ENCODE assay signal across 22 cellular contexts in genomic region chr12:94203796-94204195, GRCh38. TPM values are rescaled to one million over a fixed set of nuclear protein-coding genes. Genes with fewer than 3 reads are reported as not detected.
DNase-seq lines count a peak whose midpoint lies in the region; ATAC-seq and TF ChIP-seq lines count a peak whose summit lies in the region.
"Had no signal": no experiment of that assay in that cellular context is flagged by ENCODE, and none has a peak within 500 bp of the region (broad histone marks: within the 10 kb centered on the region; RNA-seq: fewer than 3 reads in every experiment).

No MANE protein-coding gene starts in this region.

- H3K4me2 ChIP-seq in SU-DHL-6 (ENCODE audit: low read depth, low read length, poor library complexity, severe bottlenecking) (peak overlapping the region; percentile 97), hepatocyte (no peak overlapping the region)

- H3K9ac ChIP-seq in SU-DHL-6 (ENCODE audit: low read length) = 0 out of 2 replicates have a peak overlapping the region, but pooled peaks have one; percentile 37

- no peak overlapping the region for H3K4me3 Mint-ChIP-seq in activated naive CD8-positive, alpha-beta T cell
- H3K4me3 Mint-ChIP-seq in activated naive CD8-positive, alpha-beta T cell treated with anti-CD3 and anti-CD28 coated beads, Interleukin-2, amount 50 U/mL, for 24 hours = no peak overlapping the region
- no peak overlapping the region for H3K4me3 Mint-ChIP-seq in endothelial cell (ENCODE audit: unreplicated experiment)
- H3K4me3 Mint-ChIP-seq: mesothelial cell of epicardium, T-helper 17 cell had no signal

- no peak for TF ChIP-seq CTCF in SU-DHL-6 (IDR thresholded peaks at IDR 0.05; ENCODE audit: insufficient read depth, low read length, poor library complexity, severe bottlenecking)
- no peak for TF ChIP-seq CTCF in hepatocyte (IDR thresholded peaks at IDR 0.05; ENCODE audit: poor library complexity)
- no peak for TF ChIP-seq CTCF in heart right ventricle (IDR thresholded peaks at IDR 0.05)
- no peak for TF ChIP-seq CTCF in endothelial cell (IDR thresholded peaks at IDR 0.05; ENCODE audit: unreplicated experiment)

- H3K79me2 ChIP-seq in SU-DHL-6 (ENCODE audit: insufficient read depth, low read length) (peaks cover 4% of the 10 kb centered on the region; the same call in 1 of the 2 replicates), hepatocyte (no peaks in the 10 kb centered on the region)

- H3K9me3 Mint-ChIP-seq in activated naive CD8-positive, alpha-beta T cell (ENCODE audit: low read depth) = no peaks in the 10 kb centered on the region
- H3K9me3 Mint-ChIP-seq in activated naive CD8-positive, alpha-beta T cell treated with anti-CD3 and anti-CD28 coated beads, Interleukin-2, amount 50 U/mL, for 24 hours = no peaks in the 10 kb centered on the region
- no peaks in the 10 kb centered on the region for H3K9me3 Mint-ChIP-seq in endothelial cell (ENCODE audit: unreplicated experiment)
- H3K9me3 Mint-ChIP-seq: mesothelial cell of epicardium had no signal

- H3K36me3 ChIP-seq in SU-DHL-6 (ENCODE audit: low read length) (no peaks in the 10 kb centered on the region), hepatocyte (replicated peaks; ENCODE audit: insufficient read depth, low read depth) (no peaks in the 10 kb centered on the region), heart right ventricle (no peaks in the 10 kb centered on the region)
- H3K36me3 ChIP-seq: esophagus squamous epithelium, uterus, WERI-Rb-1 had no signal

- H3K27me3 ChIP-seq in SU-DHL-6 (ENCODE audit: low read length) (no peaks in the 10 kb centered on the region), hepatocyte (no peaks in the 10 kb centered on the region), heart right ventricle (no peaks in the 10 kb centered on the region)
- H3K27me3 ChIP-seq: esophagus squamous epithelium, uterus had no signal

- peaks cover 5% of the 10 kb centered on the region for H3K4me1 ChIP-seq in hepatocyte (ENCODE audit: insufficient read depth)
- peaks cover 0 to 47% (median 16%) of the 10 kb centered on the region in 9 donors for H3K4me1 ChIP-seq in heart right ventricle
- H3K4me1 ChIP-seq: psoas muscle, uterus had no signal

- intact Hi-C loops in heart right ventricle (cut with DNase I) = no loop called here

- no peaks in the 10 kb centered on the region for H3K9me3 ChIP-seq in SU-DHL-6 (ENCODE audit: insufficient read depth, low read length)
- H3K9me3 ChIP-seq in hepatocyte (ENCODE audit: low read depth) = no peaks in the 10 kb centered on the region
- no peaks in the 10 kb centered on the region for H3K9me3 ChIP-seq in heart right ventricle
- H3K9me3 ChIP-seq: esophagus squamous epithelium, psoas muscle, uterus had no signal

- peaks cover 6% of the 10 kb centered on the region for H3K36me3 Mint-ChIP-seq in activated naive CD8-positive, alpha-beta T cell
- H3K36me3 Mint-ChIP-seq in activated naive CD8-positive, alpha-beta T cell treated with anti-CD3 and anti-CD28 coated beads, Interleukin-2, amount 50 U/mL, for 24 hours (ENCODE audit: low read depth) = peaks cover 8% of the 10 kb centered on the region
- no peaks in the 10 kb centered on the region for H3K36me3 Mint-ChIP-seq in endothelial cell (ENCODE audit: low read depth, unreplicated experiment)
- H3K36me3 Mint-ChIP-seq: mesothelial cell of epicardium had no signal

- WGBS in hepatocyte (ENCODE audit: low lambda C conversion rate, missing lambda C conversion rate) = 88% methylated on average over 5 of the region's 5 CpGs
- 93 to 95% methylated on average over 5 of the region's 5 CpGs for WGBS in heart right ventricle, 2 donors

- H3K27ac Mint-ChIP-seq in activated naive CD8-positive, alpha-beta T cell = peak overlapping the region; percentile 84
- no peak overlapping the region for H3K27ac Mint-ChIP-seq in activated naive CD8-positive, alpha-beta T cell treated with anti-CD3 and anti-CD28 coated beads, Interleukin-2, amount 50 U/mL, for 24 hours
- H3K27ac Mint-ChIP-seq in endothelial cell (ENCODE audit: unreplicated experiment) = no peak overlapping the region

- peaks cover 64% of the 10 kb centered on the region for H3K4me1 Mint-ChIP-seq in activated naive CD8-positive, alpha-beta T cell (ENCODE audit: low read depth)
- H3K4me1 Mint-ChIP-seq in activated naive CD8-positive, alpha-beta T cell treated with anti-CD3 and anti-CD28 coated beads, Interleukin-2, amount 50 U/mL, for 24 hours = peaks cover 66% of the 10 kb centered on the region
- H3K4me1 Mint-ChIP-seq in endothelial cell (ENCODE audit: unreplicated experiment) = no peaks in the 10 kb centered on the region

- no peaks in the 10 kb centered on the region for H3K9me2 ChIP-seq in SU-DHL-6 (replicated peaks; ENCODE audit: insufficient read depth, low read length)
- H3K9me2 ChIP-seq in hepatocyte (replicated peaks; ENCODE audit: insufficient read depth) = no peaks in the 10 kb centered on the region

- H3K27me3 Mint-ChIP-seq in activated naive CD8-positive, alpha-beta T cell = no peaks in the 10 kb centered on the region
- no peaks in the 10 kb centered on the region for H3K27me3 Mint-ChIP-seq in activated naive CD8-positive, alpha-beta T cell treated with anti-CD3 and anti-CD28 coated beads, Interleukin-2, amount 50 U/mL, for 24 hours
- peaks cover 3% of the 10 kb centered on the region for H3K27me3 Mint-ChIP-seq in endothelial cell (ENCODE audit: unreplicated experiment)
- H3K27me3 Mint-ChIP-seq: T-helper 17 cell had no signal

- H3K27ac ChIP-seq in SU-DHL-6 (ENCODE audit: low read depth, low read length) (peak overlapping the region; percentile 94), hepatocyte (peak overlapping the region; percentile 5), heart right ventricle (peak overlapping the region in 1 of 10 donors; percentile 67)
- H3K27ac ChIP-seq: esophagus squamous epithelium, psoas muscle, uterus, WERI-Rb-1 had no signal

- H4K20me1 ChIP-seq in SU-DHL-6 (ENCODE audit: low read depth, low read length) (no peaks in the 10 kb centered on the region), hepatocyte (ENCODE audit: insufficient read depth, poor library complexity, severe bottlenecking) (no peaks in the 10 kb centered on the region)

- ATAC-seq in activated naive CD8-positive, alpha-beta T cell treated with anti-CD3 and anti-CD28 coated beads, Interleukin-2, amount 50 U/mL, for 24 hours = no peak
- ATAC-seq in heart right ventricle = no peak
- ATAC-seq: left colon, psoas muscle, T-helper 17 cell had no signal

- no peak overlapping the region for H3K4me3 ChIP-seq in SU-DHL-6 (ENCODE audit: insufficient read depth, low read length, poor library complexity, severe bottlenecking)
- H3K4me3 ChIP-seq in hepatocyte = no peak overlapping the region
- no peak overlapping the region for H3K4me3 ChIP-seq in heart right ventricle
- H3K4me3 ChIP-seq: esophagus squamous epithelium, psoas muscle, uterus had no signal

- H3F3A ChIP-seq in SU-DHL-6 (ENCODE audit: insufficient read depth) = peaks cover 29% of the 10 kb centered on the region

- DNase-seq in activated naive CD8-positive, alpha-beta T cell treated with anti-CD3 and anti-CD28 coated beads, Interleukin-2, amount 50 U/mL, for 24 hours = no peak
- no peak for DNase-seq in hepatocyte (ENCODE audit: low spot score)
- DNase-seq in heart right ventricle = no peak
- no peak for DNase-seq in NCI-H2227 (lab: John Stamatoyannopoulos, UW; ENCODE audit: unreplicated experiment)
- no peak for DNase-seq in C1 segment of cervical spinal cord (lab: John Stamatoyannopoulos, UW)
- DNase-seq in endothelial cell (ENCODE audit: low spot score) = no peak
- DNase-seq: ACHN, amygdala, esophagus squamous epithelium, Kasumi-1, left colon, NCI-H1105, NCI-H510A, psoas muscle, SHP77 treated with DMSO at 0.1 percent for 48 hours, substantia nigra, T-helper 17 cell, uterus, WERI-Rb-1 had no signal

- no peak overlapping the region for H2AFZ ChIP-seq in SU-DHL-6 (ENCODE audit: low read depth, low read length, severe bottlenecking)
- H2AFZ ChIP-seq in hepatocyte = no peak overlapping the region

RNA-seq across cellular contexts. Expression of gene PLXNC1, which starts 55.4 kb away (rescaled TPM):
- total RNA-seq in hepatocyte (17.8 and 23.2 TPM in 2 replicates), heart right ventricle (1 to 10 TPM; 1.0 to 8.5 (median 3.0) TPM), endothelial cell (ENCODE audit: unreplicated experiment) (1.1 TPM)
- polyA plus RNA-seq in hepatocyte (6.7 and 7.1 TPM in 2 replicates), heart right ventricle (1 to 10 TPM in 1 of 2 donors, under 1 TPM in 1; 0.72 to 1.1 TPM)
